In the genomic region with DNA sequence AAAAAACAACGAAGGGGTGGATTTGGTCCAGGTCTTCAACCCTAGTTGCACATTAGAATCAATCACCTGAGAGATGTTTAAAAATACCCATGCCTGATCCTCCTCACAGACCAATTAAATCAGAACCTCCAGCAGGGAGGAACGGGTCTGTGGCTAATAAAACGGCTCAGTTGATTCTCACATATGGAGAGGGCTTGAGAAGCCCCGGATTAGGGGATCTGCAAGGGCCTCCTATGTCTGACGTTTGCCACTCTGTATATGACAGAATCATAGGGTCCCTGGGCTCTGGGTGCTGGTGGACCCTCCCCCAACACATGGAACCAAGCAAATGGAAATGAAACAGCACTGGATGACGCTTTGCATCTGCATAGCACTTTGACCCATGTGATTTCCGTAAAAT, we compare ENCODE assay signal across 1 cellular context.
TF ChIP-seq lines count a peak whose summit lies in the region.

No MANE protein-coding gene starts in this region.

TF ChIP-seq in SK-N-SH, 30 proteins besides CTCF, POLR2A, EP300 and RAD21:
- TF ChIP-seq TCF12 (IDR thresholded peaks at IDR 0.05) (no peak), SMC3 (IDR thresholded peaks at IDR 0.05; ENCODE audit: low read depth, low read length) (no peak), TAF1 (IDR thresholded peaks at IDR 0.05; ENCODE audit: borderline replicate concordance, low read depth, low read length) (no peak), GATA2 (CRISPR knock-in tag; IDR thresholded peaks at IDR 0.05) (no peak), JUND (IDR thresholded peaks at IDR 0.05) (no peak), SIN3A (IDR thresholded peaks at IDR 0.05; ENCODE audit: borderline replicate concordance, low read depth, low read length) (no peak), NFIC (IDR thresholded peaks at IDR 0.05; ENCODE audit: borderline replicate concordance) (no peak), ELF1 (IDR thresholded peaks at IDR 0.05) (no peak), FOXM1 (IDR thresholded peaks at IDR 0.05; ENCODE audit: low read depth) (no peak), RFX5 (IDR thresholded peaks at IDR 0.05; ENCODE audit: low read length) (no peak), TEAD4 (IDR thresholded peaks at IDR 0.05; ENCODE audit: borderline replicate concordance, insufficient read depth) (no peak), RXRA (IDR thresholded peaks at IDR 0.05; ENCODE audit: borderline replicate concordance, low read depth) (no peak), POLR2AphosphoS5 (IDR thresholded peaks at IDR 0.05; ENCODE audit: low read depth, low read length) (no peak), RCOR1 (IDR thresholded peaks at IDR 0.05; ENCODE audit: low read length) (no peak), MEF2A (IDR thresholded peaks at IDR 0.05; ENCODE audit: borderline replicate concordance, low read depth) (no peak)
- TF ChIP-seq, protein P1, sequence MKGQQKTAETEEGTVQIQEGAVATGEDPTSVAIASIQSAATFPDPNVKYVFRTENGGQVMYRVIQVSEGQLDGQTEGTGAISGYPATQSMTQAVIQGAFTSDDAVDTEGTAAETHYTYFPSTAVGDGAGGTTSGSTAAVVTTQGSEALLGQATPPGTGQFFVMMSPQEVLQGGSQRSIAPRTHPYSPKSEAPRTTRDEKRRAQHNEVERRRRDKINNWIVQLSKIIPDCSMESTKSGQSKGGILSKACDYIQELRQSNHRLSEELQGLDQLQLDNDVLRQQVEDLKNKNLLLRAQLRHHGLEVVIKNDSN (IDR thresholded peaks at IDR 0.05; ENCODE audit: borderline replicate concordance, low read depth), result no peak
- TF ChIP-seq, protein P2, sequence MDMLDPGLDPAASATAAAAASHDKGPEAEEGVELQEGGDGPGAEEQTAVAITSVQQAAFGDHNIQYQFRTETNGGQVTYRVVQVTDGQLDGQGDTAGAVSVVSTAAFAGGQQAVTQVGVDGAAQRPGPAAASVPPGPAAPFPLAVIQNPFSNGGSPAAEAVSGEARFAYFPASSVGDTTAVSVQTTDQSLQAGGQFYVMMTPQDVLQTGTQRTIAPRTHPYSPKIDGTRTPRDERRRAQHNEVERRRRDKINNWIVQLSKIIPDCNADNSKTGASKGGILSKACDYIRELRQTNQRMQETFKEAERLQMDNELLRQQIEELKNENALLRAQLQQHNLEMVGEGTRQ (IDR thresholded peaks at IDR 0.05; ENCODE audit: borderline replicate concordance, low read depth, low read length), result no peak
- TF ChIP-seq, protein P3, sequence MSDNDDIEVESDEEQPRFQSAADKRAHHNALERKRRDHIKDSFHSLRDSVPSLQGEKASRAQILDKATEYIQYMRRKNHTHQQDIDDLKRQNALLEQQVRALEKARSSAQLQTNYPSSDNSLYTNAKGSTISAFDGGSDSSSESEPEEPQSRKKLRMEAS (IDR thresholded peaks at IDR 0.05; ENCODE audit: low read depth), result no peak
